ENCODE assay signal across 1 cellular context in genomic region chr1:20633190-20634064, GRCh38.
TF ChIP-seq lines count a peak whose summit lies in the region.

TSS of gene PINK1 (plus strand) at chr1:20633458. CDS start at chr1:20633549, 91 bp downstream.

TF ChIP-seq in K562, 482 proteins besides CTCF, POLR2A, EP300 and RAD21 (continued from another document and continues in another):
- TF ChIP-seq MNT (conservative IDR thresholded peaks at IDR 0.05) (peak; percentile 85 to 89), SIX5 (IDR thresholded peaks at IDR 0.05; ENCODE audit: borderline replicate concordance in 1 of 2, insufficient read depth in 1 of 2, low read depth in 1 of 2, low read length in 2 of 2) (no peak), MBD1 (CRISPR knock-in tag; IDR thresholded peaks at IDR 0.05) (no peak), ZNF324 (CRISPR knock-in tag; IDR thresholded peaks at IDR 0.05) (no peak), PBX2 (CRISPR knock-in tag; IDR thresholded peaks at IDR 0.05; ENCODE audit: low read depth) (no peak), PBX2 (tag; conservative IDR thresholded peaks at IDR 0.05; ENCODE audit: low read depth) (no peak), ADNP (tag; IDR thresholded peaks at IDR 0.05) (no peak), ZNF436 (CRISPR knock-in tag; IDR thresholded peaks at IDR 0.05) (no peak), IFI16 (CRISPR knock-in tag; IDR thresholded peaks at IDR 0.05) (no peak), TGIF2 (CRISPR knock-in tag; IDR thresholded peaks at IDR 0.05) (no peak), ZSCAN29 (IDR thresholded peaks at IDR 0.05) (no peak), ZNF232 (CRISPR knock-in tag; IDR thresholded peaks at IDR 0.05) (no peak), ZBTB49 (CRISPR knock-in tag; IDR thresholded peaks at IDR 0.05; ENCODE audit: borderline replicate concordance) (no peak), ZHX1 (conservative IDR thresholded peaks at IDR 0.05; ENCODE audit: low read length) (no peak), TARDBP (IDR thresholded peaks at IDR 0.05) (no peak), CGGBP1 (CRISPR knock-in tag; IDR thresholded peaks at IDR 0.05) (no peak), ZNF224 (CRISPR knock-in tag; IDR thresholded peaks at IDR 0.05) (no peak), ZZZ3 (IDR thresholded peaks at IDR 0.05) (no peak), CHD4 (IDR thresholded peaks at IDR 0.05; ENCODE audit: insufficient read depth, insufficient replicate concordance, low read depth, low read length, poor library complexity, severe bottlenecking) (no peak), TBL1XR1 (IDR thresholded peaks at IDR 0.05; ENCODE audit: low read length in 2 of 2) (peak in 1 of 2 experiments; percentile 41; a peak in 1 of 4 replicates), ELK3 (CRISPR knock-in tag; IDR thresholded peaks at IDR 0.05) (no peak), ILK (tag; IDR thresholded peaks at IDR 0.05; ENCODE audit: borderline replicate concordance, low read depth) (no peak), SMAD4 (CRISPR knock-in tag; conservative IDR thresholded peaks at IDR 0.05) (peak; percentile 92), HIVEP1 (CRISPR knock-in tag; IDR thresholded peaks at IDR 0.05) (no peak), FOXJ3 (CRISPR knock-in tag; IDR thresholded peaks at IDR 0.05) (no peak), HNRNPUL1 (IDR thresholded peaks at IDR 0.05; ENCODE audit: low read length) (no peak), ZNF384 (IDR thresholded peaks at IDR 0.05; ENCODE audit: low read depth, low read length) (0 out of 2 replicates have a peak, but pooled peaks have one; percentile 14), PYGO2 (tag; IDR thresholded peaks at IDR 0.05) (no peak), STAT6 (CRISPR knock-in tag; IDR thresholded peaks at IDR 0.05) (no peak), NFYB (IDR thresholded peaks at IDR 0.05; ENCODE audit: extremely low read depth, insufficient read length) (no peak), ZNF76 (CRISPR knock-in tag; IDR thresholded peaks at IDR 0.05; ENCODE audit: borderline replicate concordance) (no peak), POLR2AphosphoS5 (IDR thresholded peaks at IDR 0.05; ENCODE audit: control insufficient read depth, insufficient read depth, low read depth, low read length) (no peak), DNMT1 (IDR thresholded peaks at IDR 0.05) (no peak), ZBTB2 (IDR thresholded peaks at IDR 0.05) (peak; percentile 80), KLF13 (tag; IDR thresholded peaks at IDR 0.05; ENCODE audit: borderline replicate concordance, low read depth) (peak; percentile 95), ZBTB7A (IDR thresholded peaks at IDR 0.05; ENCODE audit: borderline replicate concordance, control insufficient read depth, low read depth, low read length) (no peak), EHMT2 (IDR thresholded peaks at IDR 0.05) (no peak), GABPB2 (CRISPR knock-in tag; conservative IDR thresholded peaks at IDR 0.05) (no peak), ZNF354B (CRISPR knock-in tag; IDR thresholded peaks at IDR 0.05) (no peak), FOXM1 (IDR thresholded peaks at IDR 0.05; ENCODE audit: low read depth) (no peak), FOXM1 (CRISPR knock-in tag; IDR thresholded peaks at IDR 0.05; ENCODE audit: low read depth) (no peak), SFPQ (IDR thresholded peaks at IDR 0.05; ENCODE audit: low read depth, low read length) (no peak), ZFP30 (CRISPR knock-in tag; IDR thresholded peaks at IDR 0.05; ENCODE audit: borderline replicate concordance) (no peak), ZNF165 (CRISPR knock-in tag; IDR thresholded peaks at IDR 0.05; ENCODE audit: borderline replicate concordance) (no peak), CBX2 (IDR thresholded peaks at IDR 0.05; ENCODE audit: insufficient read depth, low read length, poor library complexity, severe bottlenecking) (no peak), SREBF1 (IDR thresholded peaks at IDR 0.05; ENCODE audit: borderline replicate concordance, low read depth, low read length) (no peak), NR2C1 (IDR thresholded peaks at IDR 0.05) (peak; percentile 34; the same call in 1 of the 2 replicates), NR2C1 (tag; IDR thresholded peaks at IDR 0.05) (0 out of 2 replicates have a peak, but pooled peaks have one; percentile 31), GABPB1 (CRISPR knock-in tag; IDR thresholded peaks at IDR 0.05) (no peak), NFRKB (IDR thresholded peaks at IDR 0.05; ENCODE audit: low read depth) (no peak)
